3 cellular contexts compared by ENCODE assay signal in genomic region chr15:68218847-68219798, GRCh38.
TF ChIP-seq lines count a peak whose summit lies in the region.

No MANE protein-coding gene starts in this region.

TF ChIP-seq in SK-N-SH, 30 proteins besides CTCF, POLR2A, EP300 and RAD21:
- TF ChIP-seq RCOR1 (IDR thresholded peaks at IDR 0.05; ENCODE audit: low read length) (no peak), USF1 (IDR thresholded peaks at IDR 0.05; ENCODE audit: borderline replicate concordance, low read depth) (peak; percentile 66; the same call in 1 of the 2 replicates)

TF ChIP-seq in SK-N-SH treated with all-trans-retinoic acid at 6 μM for 48 hours, 23 proteins besides CTCF, POLR2A, EP300 and RAD21:
- TF ChIP-seq CSDC2 (CRISPR knock-in tag; IDR thresholded peaks at IDR 0.05), result no peak
- no peak for TF ChIP-seq TSHZ2 (CRISPR knock-in tag; IDR thresholded peaks at IDR 0.05)
- TF ChIP-seq ZNF70 (CRISPR knock-in tag; IDR thresholded peaks at IDR 0.05), result no peak
- no peak for TF ChIP-seq POU6F1 (CRISPR knock-in tag; IDR thresholded peaks at IDR 0.05; ENCODE audit: borderline replicate concordance, low read depth)
- no peak for TF ChIP-seq ISL1 (CRISPR knock-in tag; IDR thresholded peaks at IDR 0.05)
- TF ChIP-seq GLIS3 (CRISPR knock-in tag; IDR thresholded peaks at IDR 0.05), result no peak
- no peak for TF ChIP-seq CREB5 (CRISPR knock-in tag; IDR thresholded peaks at IDR 0.05; ENCODE audit: low read depth)
- no peak for TF ChIP-seq PPARA (CRISPR knock-in tag; IDR thresholded peaks at IDR 0.05; ENCODE audit: borderline replicate concordance)
- TF ChIP-seq ZFP30 (CRISPR knock-in tag; IDR thresholded peaks at IDR 0.05), result no peak
- TF ChIP-seq ZC3H10 (CRISPR knock-in tag; IDR thresholded peaks at IDR 0.05), result no peak
- TF ChIP-seq BACH2 (CRISPR knock-in tag; IDR thresholded peaks at IDR 0.05; ENCODE audit: borderline replicate concordance), result no peak
- TF ChIP-seq ZNF565 (CRISPR knock-in tag; conservative IDR thresholded peaks at IDR 0.05; ENCODE audit: low read depth), result no peak
- no peak for TF ChIP-seq ESRRG (CRISPR knock-in tag; IDR thresholded peaks at IDR 0.05)
- no peak for TF ChIP-seq ZFP3 (CRISPR knock-in tag; IDR thresholded peaks at IDR 0.05)
- no peak for TF ChIP-seq ARNTL (CRISPR knock-in tag; IDR thresholded peaks at IDR 0.05; ENCODE audit: borderline replicate concordance, low read depth)
- no peak for TF ChIP-seq RARB (CRISPR knock-in tag; IDR thresholded peaks at IDR 0.05)

TF ChIP-seq in IMR-90, 13 proteins besides CTCF, POLR2A, EP300 and RAD21:
- TF ChIP-seq FOS (IDR thresholded peaks at IDR 0.05; ENCODE audit: low read depth, low read length) (no peak), USF2 (IDR thresholded peaks at IDR 0.05; ENCODE audit: low read depth, low read length) (peak; percentile 73), RFX5 (IDR thresholded peaks at IDR 0.05; ENCODE audit: low read depth, low read length) (no peak)
